ENCODE assay signal across 8 cellular contexts in the genomic region with DNA sequence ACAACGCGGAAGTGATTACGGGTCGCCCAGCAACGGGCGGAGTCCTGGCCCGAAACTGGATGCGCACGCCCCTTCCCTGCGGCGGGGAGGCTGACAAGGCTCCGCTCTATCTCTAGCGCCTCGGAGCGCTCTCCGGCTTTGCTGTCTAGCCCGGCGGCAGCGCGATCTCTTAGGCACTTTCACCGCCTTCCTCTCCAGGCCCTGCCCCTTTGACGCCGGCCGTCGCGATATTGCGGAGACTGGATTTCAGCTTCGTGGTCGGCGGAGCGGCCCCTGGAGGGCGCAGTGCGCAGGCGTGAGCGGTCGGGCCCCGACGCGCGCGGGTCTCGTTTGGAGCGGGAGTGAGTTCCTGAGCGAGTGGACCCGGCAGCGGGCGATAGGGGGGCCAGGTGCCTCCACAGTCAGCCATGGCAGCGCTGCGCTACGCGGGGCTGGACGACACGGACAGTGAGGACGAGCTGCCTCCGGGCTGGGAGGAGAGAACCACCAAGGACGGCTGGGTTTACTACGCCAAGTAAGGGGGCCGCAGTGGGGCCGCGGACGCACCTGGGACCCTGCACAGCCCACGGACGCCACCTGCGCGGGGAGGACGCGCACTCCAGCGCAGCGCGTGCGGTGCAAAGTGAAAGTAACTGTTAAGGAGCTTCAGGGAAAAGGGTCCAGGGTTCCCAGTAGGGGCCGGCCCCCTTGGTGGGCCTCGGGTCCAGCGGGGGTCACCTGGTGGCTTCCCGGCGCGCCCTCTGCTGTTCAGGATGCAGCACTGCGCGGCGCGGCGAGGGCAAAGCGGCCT. TPM values are rescaled to one million over a fixed set of nuclear protein-coding genes. Genes with fewer than 3 reads are reported as not detected.
A peak's percentile ranks its signal among the peaks of the same experiment; 100 is the strongest.
DNase-seq lines count a peak whose midpoint lies in the region; ATAC-seq and TF ChIP-seq lines count a peak whose summit lies in the region.

WWOX (plus strand) TSS at position 283 of the 790 bp plus-strand sequence.

- H3K9me3 ChIP-seq in cardiac muscle cell (ENCODE audit: low read depth) (no peaks in the 10 kb centered on the region), trophoblast cell (ENCODE audit: insufficient read depth, low read depth, low read length) (peaks cover 2% of the 10 kb centered on the region), transverse colon (no peaks in the 10 kb centered on the region)

- H3K79me1 ChIP-seq in trophoblast cell (ENCODE audit: low read length): peaks cover 3% of the 10 kb centered on the region

- no peak for TF ChIP-seq EP300 in transverse colon (IDR thresholded peaks at IDR 0.05; ENCODE audit: low read depth)

- no peak within 1 kb of the TSS for H3K23ac ChIP-seq in trophoblast cell (ENCODE audit: low read length)

- peak within 1 kb of the TSS; percentile 82 for H4K8ac ChIP-seq in trophoblast cell (ENCODE audit: low read depth, low read length)

- H3K9me3 Mint-ChIP-seq in activated naive CD8-positive, alpha-beta T cell treated with anti-CD3 and anti-CD28 coated beads, Interleukin-2, amount 50 U/mL, for 24 hours: no peaks in the 10 kb centered on the region

- no peak within 1 kb of the TSS for H2BK12ac ChIP-seq in trophoblast cell (ENCODE audit: low read length)

- peak within 1 kb of the TSS; percentile 75 for H3K27ac ChIP-seq in cardiac muscle cell
- H3K27ac ChIP-seq in trophoblast cell (ENCODE audit: low read depth, low read length): peak within 1 kb of the TSS; percentile 75
- peak within 1 kb of the TSS; percentile 92 to 96 (median 94) for H3K27ac ChIP-seq in transverse colon

- H3K4me1 ChIP-seq in cardiac muscle cell (ENCODE audit: low read depth) (no peaks in the 10 kb centered on the region), trophoblast cell (ENCODE audit: control insufficient read depth in 1 of 2, insufficient read depth in 2 of 2, low read length in 2 of 2) (peaks cover 3 to 6% of the 10 kb centered on the region in 2 experiments), transverse colon (peaks cover 0 to 13% (median 5%) of the 10 kb centered on the region in 4 donors)

- peak within 1 kb of the TSS; percentile 33 for H3K14ac ChIP-seq in trophoblast cell (ENCODE audit: low read length)

- peak; percentile 46 for TF ChIP-seq POLR2A in transverse colon (IDR thresholded peaks at IDR 0.05)

- H3K4ac ChIP-seq in trophoblast cell (ENCODE audit: low read depth, low read length): peak within 1 kb of the TSS; percentile 3

- H3K4me3 ChIP-seq in cardiac muscle cell (peak within 1 kb of the TSS; percentile 78), trophoblast cell (ENCODE audit: low read depth, low read length) (peak within 1 kb of the TSS; percentile 94), transverse colon (peak within 1 kb of the TSS; percentile 62 to 91 (median 84))

- WGBS in trophoblast cell (ENCODE audit: extremely low coverage, insufficient coverage, insufficient read length): no CpG with 5 or more reads among the region's 83 CpGs
- 1% methylated on average over 58 of the region's 83 CpGs; no CpG with 5 or more reads in 1 of the 2 donors for WGBS in transverse colon (ENCODE audit: low coverage in 1 of 2), 2 donors

- H2BK5ac ChIP-seq in trophoblast cell (ENCODE audit: low read depth, low read length, poor library complexity): peak within 1 kb of the TSS; percentile 25

- H3K79me2 ChIP-seq in trophoblast cell (ENCODE audit: control insufficient read depth, insufficient read depth, low read length, poor library complexity): peaks cover 3% of the 10 kb centered on the region

- peak; percentile 83 for TF ChIP-seq CTCF in GM12873 (IDR thresholded peaks at IDR 0.05; ENCODE audit: insufficient read depth, low read depth, low read length, missing control alignments)
- TF ChIP-seq CTCF in cardiac muscle cell (IDR thresholded peaks at IDR 0.05; ENCODE audit: low read depth, low read length): peak; percentile 93
- peak; percentile 84 to 96 (median 91) for TF ChIP-seq CTCF in transverse colon (IDR thresholded peaks at IDR 0.05)

- peak within 1 kb of the TSS; percentile 15 for H3K18ac ChIP-seq in trophoblast cell (ENCODE audit: low read length)

- peak within 1 kb of the TSS; percentile 95 for H3K9ac ChIP-seq in trophoblast cell (ENCODE audit: low read length)

- no peaks in the 10 kb centered on the region for H3K27me3 ChIP-seq in cardiac muscle cell
- no peaks in the 10 kb centered on the region for H3K27me3 ChIP-seq in trophoblast cell (ENCODE audit: insufficient read depth, low read length)
- H3K27me3 ChIP-seq in transverse colon: peaks cover 3% of the 10 kb centered on the region

- peak within 1 kb of the TSS; percentile 95 for H3K4me2 ChIP-seq in trophoblast cell (ENCODE audit: low read length)

- peak within 1 kb of the TSS; percentile 44 for H4K91ac ChIP-seq in trophoblast cell (ENCODE audit: low read depth, low read length)

- H4K12ac ChIP-seq in trophoblast cell (ENCODE audit: low read depth, low read length): peak within 1 kb of the TSS; percentile 59

- peak within 1 kb of the TSS; percentile 92 for H2AFZ ChIP-seq in trophoblast cell (ENCODE audit: insufficient read depth, low read length, poor library complexity)

- no peak within 1 kb of the TSS for H2AK5ac ChIP-seq in trophoblast cell (ENCODE audit: low read length)

- peak; percentile 96 for ATAC-seq in HG02759 (IDR thresholded peaks at IDR 0.05; ENCODE audit: unreplicated experiment)
- peak; percentile 96 for ATAC-seq in activated naive CD8-positive, alpha-beta T cell treated with anti-CD3 and anti-CD28 coated beads, Interleukin-2, amount 50 U/mL, for 24 hours

- peak within 1 kb of the TSS; percentile 93 for H3K27ac Mint-ChIP-seq in activated naive CD8-positive, alpha-beta T cell treated with anti-CD3 and anti-CD28 coated beads, Interleukin-2, amount 50 U/mL, for 24 hours

- peak within 1 kb of the TSS; percentile 86 for H3K4me3 Mint-ChIP-seq in activated naive CD8-positive, alpha-beta T cell treated with anti-CD3 and anti-CD28 coated beads, Interleukin-2, amount 50 U/mL, for 24 hours

- H2BK120ac ChIP-seq in trophoblast cell (ENCODE audit: insufficient read depth, low read length, poor library complexity): no peak within 1 kb of the TSS

- no peaks in the 10 kb centered on the region for H3K36me3 Mint-ChIP-seq in activated naive CD8-positive, alpha-beta T cell treated with anti-CD3 and anti-CD28 coated beads, Interleukin-2, amount 50 U/mL, for 24 hours (ENCODE audit: low read depth)

- H3K4me1 Mint-ChIP-seq in activated naive CD8-positive, alpha-beta T cell treated with anti-CD3 and anti-CD28 coated beads, Interleukin-2, amount 50 U/mL, for 24 hours: peaks cover 17% of the 10 kb centered on the region

- intact Hi-C loops in transverse colon (cut with DNase I; ENCODE audit: low total_unique reads): no loop called here

- peak; percentile 92 for DNase-seq in NCI-H128 (lab: John Stamatoyannopoulos, UW; ENCODE audit: unreplicated experiment)
- peak; percentile 97 for DNase-seq in SW480 (ENCODE audit: low spot score)
- peak; percentile 92 for DNase-seq in activated naive CD8-positive, alpha-beta T cell treated with anti-CD3 and anti-CD28 coated beads, Interleukin-2, amount 50 U/mL, for 24 hours
- peak; percentile 99 for DNase-seq in cardiac muscle cell (ENCODE audit: low read depth in 1 of 2, low spot score in 1 of 2)
- peak; percentile 100 for DNase-seq in trophoblast cell
- peak; percentile 98 for DNase-seq in transverse colon

- H3K36me3 ChIP-seq in cardiac muscle cell: no peaks in the 10 kb centered on the region
- peaks cover 0 to 5% of the 10 kb centered on the region in 2 experiments for H3K36me3 ChIP-seq in trophoblast cell (ENCODE audit: control insufficient read depth in 1 of 2, insufficient read depth in 2 of 2, low read length in 2 of 2)
- H3K36me3 ChIP-seq in transverse colon: no peaks in the 10 kb centered on the region

- peaks cover 1% of the 10 kb centered on the region for H3K27me3 Mint-ChIP-seq in activated naive CD8-positive, alpha-beta T cell treated with anti-CD3 and anti-CD28 coated beads, Interleukin-2, amount 50 U/mL, for 24 hours

- in situ Hi-C loops in transverse colon (cut with MboI; ENCODE audit: low pct_ligation_motif_present in 1 of 4, low pct_unique_long_range_greater_than_20kb in 1 of 4, low sequenced_read_pairs in 3 of 4): loop anchor here in 1 of 4 donors (25.0 kb wide), 1 partner anchor 663 kb away; no protein-coding TSS in a partner anchor

RNA-seq across cellular contexts. Expression of gene WWOX, which starts in this region (rescaled TPM):
- 57.2 and 123 TPM in 2 replicates for total RNA-seq in cardiac muscle cell
- 22.1 and 28.9 TPM in 2 replicates for polyA plus RNA-seq in cardiac muscle cell
- 13.8 and 15.6 TPM in 2 replicates for polyA plus RNA-seq in trophoblast cell (2013)
- 10 to 100 TPM; 11.2 to 53.8 (median 24.8) TPM for total RNA-seq in transverse colon

Comparison
In these comparisons a context has a peak if more than half of its experiments do, and no peak if none do; other contexts are left out.
1. Peak in every context shown above with its lines: DNase-seq, ATAC-seq, H3K4me3 ChIP-seq and H3K27ac ChIP-seq.